1 cellular context compared by ENCODE assay signal in genomic region chr1:27044613-27045091, GRCh38.
A peak's percentile ranks its signal among the peaks of the same experiment; 100 is the strongest.
TF ChIP-seq lines count a peak whose summit lies in the region.

No MANE protein-coding gene starts in this region.

TF ChIP-seq in WTC11, 78 proteins besides CTCF, POLR2A, EP300 and RAD21 (continued from another document):
- TF ChIP-seq ZMAT4 (CRISPR knock-in tag; IDR thresholded peaks at IDR 0.05) (no peak), SP1 (CRISPR knock-in tag; conservative IDR thresholded peaks at IDR 0.05) (no peak; the same call in 1 of the 2 replicates), ARID4B (CRISPR knock-in tag; IDR thresholded peaks at IDR 0.05; ENCODE audit: borderline replicate concordance) (0 out of 2 replicates have a peak, but pooled peaks have one; percentile 51), IRF2 (CRISPR knock-in tag; IDR thresholded peaks at IDR 0.05; ENCODE audit: borderline replicate concordance, low read depth) (no peak), ZNF219 (CRISPR knock-in tag; IDR thresholded peaks at IDR 0.05; ENCODE audit: borderline replicate concordance) (no peak), MXD4 (CRISPR knock-in tag; IDR thresholded peaks at IDR 0.05; ENCODE audit: borderline replicate concordance) (no peak), ZNF121 (CRISPR knock-in tag; IDR thresholded peaks at IDR 0.05) (peak; percentile 73), RELA (CRISPR knock-in tag; IDR thresholded peaks at IDR 0.05; ENCODE audit: borderline replicate concordance) (no peak), ZBTB21 (CRISPR knock-in tag; IDR thresholded peaks at IDR 0.05; ENCODE audit: borderline replicate concordance) (peak; percentile 61; the same call in 1 of the 2 replicates), NFYB (CRISPR knock-in tag; conservative IDR thresholded peaks at IDR 0.05; ENCODE audit: low read depth) (no peak), HMGA2 (CRISPR knock-in tag; IDR thresholded peaks at IDR 0.05) (no peak), KAT7 (CRISPR knock-in tag; IDR thresholded peaks at IDR 0.05; ENCODE audit: borderline replicate concordance) (no peak), NFE2L1 (CRISPR knock-in tag; IDR thresholded peaks at IDR 0.05) (peak; percentile 73; the same call in 1 of the 2 replicates), ERG (CRISPR knock-in tag; IDR thresholded peaks at IDR 0.05) (no peak), ZSCAN18 (CRISPR knock-in tag; IDR thresholded peaks at IDR 0.05) (no peak), TEAD4 (CRISPR knock-in tag; IDR thresholded peaks at IDR 0.05) (no peak), JUN (CRISPR knock-in tag; IDR thresholded peaks at IDR 0.05) (no peak), ATF3 (CRISPR knock-in tag; conservative IDR thresholded peaks at IDR 0.05) (no peak), CREB1 (CRISPR knock-in tag; IDR thresholded peaks at IDR 0.05) (peak; percentile 58; the same call in 1 of the 2 replicates), TEAD1 (CRISPR knock-in tag; IDR thresholded peaks at IDR 0.05) (peak; percentile 69; the same call in 1 of the 2 replicates), PREB (CRISPR knock-in tag; IDR thresholded peaks at IDR 0.05; ENCODE audit: borderline replicate concordance) (no peak), EMX1 (CRISPR knock-in tag; IDR thresholded peaks at IDR 0.05) (no peak), AFF4 (CRISPR knock-in tag; IDR thresholded peaks at IDR 0.05; ENCODE audit: borderline replicate concordance) (peak; percentile 33; the same call in 1 of the 2 replicates), ETV6 (CRISPR knock-in tag; IDR thresholded peaks at IDR 0.05) (peak; percentile 59; the same call in 1 of the 2 replicates), MAX (CRISPR knock-in tag; IDR thresholded peaks at IDR 0.05) (no peak; the same call in 1 of the 2 replicates), RORB (CRISPR knock-in tag; IDR thresholded peaks at IDR 0.05) (no peak), ZNF317 (CRISPR knock-in tag; IDR thresholded peaks at IDR 0.05; ENCODE audit: borderline replicate concordance, low read depth) (no peak)
